10 cellular contexts compared by ENCODE assay signal in genomic region chrX:12946406-12946805, GRCh38. TPM values are rescaled to one million over a fixed set of nuclear protein-coding genes. Genes with fewer than 3 reads are reported as not detected.
DNase-seq lines count a peak whose midpoint lies in the region; ATAC-seq, FAIRE-seq and TF ChIP-seq lines count a peak whose summit lies in the region.
"Had no signal": no experiment of that assay in that cellular context is flagged by ENCODE, and none has a peak within 500 bp of the region (broad histone marks: within the 10 kb centered on the region; RNA-seq: fewer than 3 reads in every experiment).

No MANE protein-coding gene starts in this region.

- no peak overlapping the region for H3K4me3 Mint-ChIP-seq in stimulated activated naive CD8-positive, alpha-beta T cell treated with anti-CD3 and anti-CD28 coated beads, Interleukin-15, Interleukin-2, amounts not matched to agents 100 ng/mL and 50 ng/mL, for 24 hours
- H3K4me3 Mint-ChIP-seq in astrocyte (ENCODE audit: unreplicated experiment): no peak overlapping the region

- no peaks in the 10 kb centered on the region for H4K20me1 ChIP-seq in astrocyte (ENCODE audit: insufficient read depth, low read length)

- no peaks in the 10 kb centered on the region for H3K9me3 Mint-ChIP-seq in stimulated activated naive CD8-positive, alpha-beta T cell treated with anti-CD3 and anti-CD28 coated beads, Interleukin-15, Interleukin-2, amounts not matched to agents 100 ng/mL and 50 ng/mL, for 24 hours
- no peaks in the 10 kb centered on the region for H3K9me3 Mint-ChIP-seq in astrocyte (ENCODE audit: unreplicated experiment)

- H2AFZ ChIP-seq in astrocyte (ENCODE audit: low read depth, low read length): no peak overlapping the region

- H3K36me3 ChIP-seq in astrocyte (ENCODE audit: insufficient read depth, low read length) (no peaks in the 10 kb centered on the region), mucosa of rectum (ENCODE audit: control insufficient read depth in 2 of 2, insufficient read depth in 2 of 2, low read length in 2 of 2) (no peaks in the 10 kb centered on the region), tibial artery (no peaks in the 10 kb centered on the region), H7 (replicated peaks; ENCODE audit: control insufficient read depth, insufficient read depth, low read length) (no peaks in the 10 kb centered on the region)
- H3K36me3 ChIP-seq: ovary had no signal

- DNase-seq in stimulated activated naive CD8-positive, alpha-beta T cell treated with anti-CD3 and anti-CD28 coated beads, Interleukin-15, Interleukin-2, amounts not matched to agents 100 U/mL and 50 U/mL, for 24 hours: no peak
- DNase-seq in astrocyte (ENCODE audit: low read depth) (no peak), tibial artery (no peak), putamen (ENCODE audit: low spot score) (no peak), H7 (no peak), HTR-8/SVneo (ENCODE audit: insufficient read length, low spot score) (no peak)

- H3K36me3 Mint-ChIP-seq in stimulated activated naive CD8-positive, alpha-beta T cell treated with anti-CD3 and anti-CD28 coated beads, Interleukin-15, Interleukin-2, amounts not matched to agents 100 ng/mL and 50 ng/mL, for 24 hours (ENCODE audit: low read depth): no peaks in the 10 kb centered on the region
- H3K36me3 Mint-ChIP-seq in astrocyte (ENCODE audit: low read depth, unreplicated experiment): no peaks in the 10 kb centered on the region

- H3K9ac ChIP-seq in astrocyte (ENCODE audit: low read length) (no peak overlapping the region), mucosa of rectum (ENCODE audit: low read depth in 1 of 2, low read length in 2 of 2) (no peak overlapping the region)

- no peaks in the 10 kb centered on the region for H3K27me3 Mint-ChIP-seq in stimulated activated naive CD8-positive, alpha-beta T cell treated with anti-CD3 and anti-CD28 coated beads, Interleukin-15, Interleukin-2, amounts not matched to agents 100 ng/mL and 50 ng/mL, for 24 hours
- no peaks in the 10 kb centered on the region for H3K27me3 Mint-ChIP-seq in astrocyte (ENCODE audit: low read depth, unreplicated experiment)

- H3K4me3 ChIP-seq in astrocyte (ENCODE audit: insufficient read depth, low read depth, low read length) (no peak overlapping the region), mucosa of rectum (ENCODE audit: low read length in 2 of 2) (no peak overlapping the region), tibial artery (no peak overlapping the region), H7 (ENCODE audit: insufficient read depth, low read depth, low read length) (no peak overlapping the region)
- H3K4me3 ChIP-seq: ovary had no signal

- TF ChIP-seq CTCF in astrocyte (IDR thresholded peaks at IDR 0.05; ENCODE audit: insufficient read depth, low read depth, low read length) (no peak), tibial artery (IDR thresholded peaks at IDR 0.05) (no peak)

- no peaks in the 10 kb centered on the region for H3K27me3 ChIP-seq in astrocyte (ENCODE audit: insufficient read depth, low read length)
- no peaks in the 10 kb centered on the region for H3K27me3 ChIP-seq in mucosa of rectum (ENCODE audit: control insufficient read depth in 2 of 2, insufficient read depth in 2 of 2, low read length in 2 of 2)
- no peaks in the 10 kb centered on the region for H3K27me3 ChIP-seq in tibial artery
- H3K27me3 ChIP-seq in H7 (ENCODE audit: control insufficient read depth, insufficient read depth, low read length): no peaks in the 10 kb centered on the region
- H3K27me3 ChIP-seq: ovary had no signal

- peak overlapping the region; percentile 86 for H3K27ac ChIP-seq in astrocyte (ENCODE audit: low read depth, low read length)
- peak overlapping the region; percentile 80 to 86 for H3K27ac ChIP-seq in mucosa of rectum (ENCODE audit: low read depth in 2 of 2, low read length in 2 of 2)
- H3K27ac ChIP-seq in tibial artery: no peak overlapping the region
- H3K27ac ChIP-seq: ovary had no signal

- H3K9me3 ChIP-seq in astrocyte (ENCODE audit: insufficient read depth, low read depth, low read length): no peaks in the 10 kb centered on the region
- H3K9me3 ChIP-seq in mucosa of rectum (ENCODE audit: control insufficient read depth in 2 of 2, low read length in 2 of 2): no peaks in the 10 kb centered on the region
- no peaks in the 10 kb centered on the region for H3K9me3 ChIP-seq in tibial artery
- H3K9me3 ChIP-seq: ovary had no signal

- H3K4me2 ChIP-seq in astrocyte (ENCODE audit: low read length): no peak overlapping the region

- no peak for ATAC-seq in stimulated activated naive CD8-positive, alpha-beta T cell treated with anti-CD3 and anti-CD28 coated beads, Interleukin-15, Interleukin-2, amounts not matched to agents 100 U/mL and 50 U/mL, for 24 hours

- no peaks in the 10 kb centered on the region for H3K79me2 ChIP-seq in astrocyte (ENCODE audit: insufficient read depth, low read length)

- peak overlapping the region; percentile 96 for H3K27ac Mint-ChIP-seq in stimulated activated naive CD8-positive, alpha-beta T cell treated with anti-CD3 and anti-CD28 coated beads, Interleukin-15, Interleukin-2, amounts not matched to agents 100 ng/mL and 50 ng/mL, for 24 hours
- H3K27ac Mint-ChIP-seq in astrocyte (ENCODE audit: unreplicated experiment): peak overlapping the region; percentile 96

- H3K4me1 ChIP-seq in astrocyte (ENCODE audit: insufficient read depth, low read length): peaks cover 21% of the 10 kb centered on the region
- peaks cover 13 to 32% of the 10 kb centered on the region in 2 donors for H3K4me1 ChIP-seq in mucosa of rectum (ENCODE audit: control insufficient read depth in 2 of 2, insufficient read depth in 2 of 2, low read length in 2 of 2)
- peaks cover 0 to 12% (median 0%) of the 10 kb centered on the region in 4 donors for H3K4me1 ChIP-seq in tibial artery

- FAIRE-seq in astrocyte (lab: Jason Lieb, UNC) (no peak), HTR-8/SVneo (lab: Jason Lieb, UNC) (no peak)

- peaks cover 54% of the 10 kb centered on the region for H3K4me1 Mint-ChIP-seq in stimulated activated naive CD8-positive, alpha-beta T cell treated with anti-CD3 and anti-CD28 coated beads, Interleukin-15, Interleukin-2, amounts not matched to agents 100 ng/mL and 50 ng/mL, for 24 hours (ENCODE audit: low read depth)
- peaks cover 44% of the 10 kb centered on the region for H3K4me1 Mint-ChIP-seq in astrocyte (ENCODE audit: low read depth, unreplicated experiment)

- intact Hi-C loops in tibial artery (cut with DNase I; ENCODE audit: low total_unique reads): loop anchor here (10.0 kb wide), 1 partner anchor 698 kb away; no protein-coding TSS in a partner anchor

RNA-seq across cellular contexts. Expression of gene TMSB4X, which starts 28.5 kb away (rescaled TPM):
- total RNA-seq in astrocyte: 3,722 and 4,388 TPM in 2 replicates
- total RNA-seq in H7 (2014; rRNA removed; shearing (Covaris generic)): 11,693 and 13,183 TPM in 2 replicates

RNA-seq across cellular contexts. Expression of gene TLR8, which starts 40.0 kb away (rescaled TPM):
- not detected in 2 replicates for total RNA-seq in astrocyte
- total RNA-seq in H7 (2014; rRNA removed; shearing (Covaris generic)): not detected in 2 replicates
- total RNA-seq: kidney epithelial cell had no signal

Comparison
In these comparisons a context has a peak if more than half of its experiments do, and no peak if none do; other contexts are left out.
1. H3K27ac ChIP-seq: peak in astrocyte (single experiment) and mucosa of rectum (2 of 2); none in tibial artery (0 of 2).